1 cellular context compared by ENCODE assay signal in the genomic region with DNA sequence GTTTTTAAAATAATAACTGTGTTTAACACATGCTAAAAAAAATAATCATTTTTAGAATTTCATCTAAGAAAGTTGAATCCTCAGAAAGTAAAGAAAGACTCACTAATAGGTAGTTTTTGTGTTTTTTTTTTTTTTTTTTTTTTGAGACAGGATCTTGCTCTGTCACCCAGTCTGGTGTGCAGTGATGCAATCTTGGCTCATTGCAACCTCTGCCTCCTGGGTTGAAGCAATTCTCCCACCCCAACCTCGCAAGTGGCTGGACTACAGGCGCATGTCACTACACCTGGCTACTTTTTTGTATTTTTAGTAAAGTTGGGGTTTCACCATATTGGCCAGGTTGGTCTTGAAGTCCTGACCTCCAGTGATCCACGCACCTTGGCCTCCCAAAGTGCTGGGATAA.
A peak's percentile ranks its signal among the peaks of the same experiment; 100 is the strongest.
TF ChIP-seq lines count a peak whose summit lies in the region.

No MANE protein-coding gene starts in this region.

TF ChIP-seq in liver, 16 proteins besides CTCF, POLR2A, EP300 and RAD21 (continued from another document):
- TF ChIP-seq, protein P1, sequence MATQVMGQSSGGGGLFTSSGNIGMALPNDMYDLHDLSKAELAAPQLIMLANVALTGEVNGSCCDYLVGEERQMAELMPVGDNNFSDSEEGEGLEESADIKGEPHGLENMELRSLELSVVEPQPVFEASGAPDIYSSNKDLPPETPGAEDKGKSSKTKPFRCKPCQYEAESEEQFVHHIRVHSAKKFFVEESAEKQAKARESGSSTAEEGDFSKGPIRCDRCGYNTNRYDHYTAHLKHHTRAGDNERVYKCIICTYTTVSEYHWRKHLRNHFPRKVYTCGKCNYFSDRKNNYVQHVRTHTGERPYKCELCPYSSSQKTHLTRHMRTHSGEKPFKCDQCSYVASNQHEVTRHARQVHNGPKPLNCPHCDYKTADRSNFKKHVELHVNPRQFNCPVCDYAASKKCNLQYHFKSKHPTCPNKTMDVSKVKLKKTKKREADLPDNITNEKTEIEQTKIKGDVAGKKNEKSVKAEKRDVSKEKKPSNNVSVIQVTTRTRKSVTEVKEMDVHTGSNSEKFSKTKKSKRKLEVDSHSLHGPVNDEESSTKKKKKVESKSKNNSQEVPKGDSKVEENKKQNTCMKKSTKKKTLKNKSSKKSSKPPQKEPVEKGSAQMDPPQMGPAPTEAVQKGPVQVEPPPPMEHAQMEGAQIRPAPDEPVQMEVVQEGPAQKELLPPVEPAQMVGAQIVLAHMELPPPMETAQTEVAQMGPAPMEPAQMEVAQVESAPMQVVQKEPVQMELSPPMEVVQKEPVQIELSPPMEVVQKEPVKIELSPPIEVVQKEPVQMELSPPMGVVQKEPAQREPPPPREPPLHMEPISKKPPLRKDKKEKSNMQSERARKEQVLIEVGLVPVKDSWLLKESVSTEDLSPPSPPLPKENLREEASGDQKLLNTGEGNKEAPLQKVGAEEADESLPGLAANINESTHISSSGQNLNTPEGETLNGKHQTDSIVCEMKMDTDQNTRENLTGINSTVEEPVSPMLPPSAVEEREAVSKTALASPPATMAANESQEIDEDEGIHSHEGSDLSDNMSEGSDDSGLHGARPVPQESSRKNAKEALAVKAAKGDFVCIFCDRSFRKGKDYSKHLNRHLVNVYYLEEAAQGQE (IDR thresholded peaks at IDR 0.05): no peak
- TF ChIP-seq, protein P2, sequence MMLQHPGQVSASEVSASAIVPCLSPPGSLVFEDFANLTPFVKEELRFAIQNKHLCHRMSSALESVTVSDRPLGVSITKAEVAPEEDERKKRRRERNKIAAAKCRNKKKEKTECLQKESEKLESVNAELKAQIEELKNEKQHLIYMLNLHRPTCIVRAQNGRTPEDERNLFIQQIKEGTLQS (IDR thresholded peaks at IDR 0.05): peak; percentile 84
- TF ChIP-seq, protein P3, sequence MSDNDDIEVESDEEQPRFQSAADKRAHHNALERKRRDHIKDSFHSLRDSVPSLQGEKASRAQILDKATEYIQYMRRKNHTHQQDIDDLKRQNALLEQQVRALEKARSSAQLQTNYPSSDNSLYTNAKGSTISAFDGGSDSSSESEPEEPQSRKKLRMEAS (IDR thresholded peaks at IDR 0.05): no peak
- no peak for TF ChIP-seq HNF4G (IDR thresholded peaks at IDR 0.05)
- TF ChIP-seq YY1 (IDR thresholded peaks at IDR 0.05): no peak
- TF ChIP-seq GABPA (IDR thresholded peaks at IDR 0.05 in 1 of 2, conservative IDR thresholded peaks at IDR 0.05 in 1 of 2): no peak
- TF ChIP-seq RXRA (IDR thresholded peaks at IDR 0.05): peak; percentile 56 to 58
- TF ChIP-seq EGR1 (IDR thresholded peaks at IDR 0.05; ENCODE audit: low read depth in 2 of 2): no peak
- TF ChIP-seq JUND (IDR thresholded peaks at IDR 0.05): peak in 1 of 2 donors; percentile 50
